ENCODE assay signal across 8 cellular contexts in genomic region chr15:67065531-67066005, GRCh38. TPM values are rescaled to one million over a fixed set of nuclear protein-coding genes. Genes with fewer than 3 reads are reported as not detected.
A peak's percentile ranks its signal among the peaks of the same experiment; 100 is the strongest.
DNase-seq lines count a peak whose midpoint lies in the region; ATAC-seq, FAIRE-seq and TF ChIP-seq lines count a peak whose summit lies in the region.

SMAD3 (plus strand) TSS chr15:67065602; CDS start chr15:67066155, 553 bp downstream.

- TF ChIP-seq CTCF in lower leg skin (IDR thresholded peaks at IDR 0.05) = no peak

- peaks cover 41 to 45% of the 10 kb centered on the region in 2 donors for H3K4me1 ChIP-seq in duodenal mucosa (ENCODE audit: control insufficient read depth in 1 of 2, insufficient read depth in 2 of 2, low read length in 2 of 2)

- H3K36me3 ChIP-seq in duodenal mucosa (ENCODE audit: control insufficient read depth in 1 of 2, insufficient read depth in 2 of 2, low read length in 2 of 2) = peaks cover 0 to under 1% of the 10 kb centered on the region in 2 donors

- H3K9me3 Mint-ChIP-seq in activated CD4-positive, alpha-beta memory T cell treated with anti-CD3 and anti-CD28 coated beads for 36 hours = no peaks in the 10 kb centered on the region

- CTCF ChIA-PET in activated CD4-positive, alpha-beta memory T cell treated with anti-CD3 and anti-CD28 coated beads for 36 hours (lab: Charles Lee) = interaction anchor here (0.7 to 8.7 kb wide), 4 partner anchors 18 to 175 kb away, joined by 3 to 69 read pairs (median 3); no protein-coding TSS in a partner anchor

- POLR2A ChIA-PET in activated CD4-positive, alpha-beta memory T cell treated with anti-CD3 and anti-CD28 coated beads for 36 hours (lab: Charles Lee) = interaction anchor here (0.9 to 6.0 kb wide), 13 partner anchors 10 to 110 kb away, joined by 3 to 54 read pairs (median 4); no protein-coding TSS in a partner anchor

- peak within 1 kb of the TSS; percentile 95 for H3K4me3 Mint-ChIP-seq in activated CD4-positive, alpha-beta memory T cell treated with anti-CD3 and anti-CD28 coated beads for 36 hours

- peaks cover 10% of the 10 kb centered on the region for H3K27me3 Mint-ChIP-seq in activated CD4-positive, alpha-beta memory T cell treated with anti-CD3 and anti-CD28 coated beads for 36 hours

- WGBS in lower leg skin, 2 donors = 0% methylated on average over 11 to 20 of the region's 63 CpGs

- H3K4me1 Mint-ChIP-seq in activated CD4-positive, alpha-beta memory T cell treated with anti-CD3 and anti-CD28 coated beads for 36 hours (ENCODE audit: low read depth) = peaks cover 41% of the 10 kb centered on the region

- H3K9me3 ChIP-seq in duodenal mucosa (ENCODE audit: control insufficient read depth in 1 of 2, low read length in 2 of 2) = no peaks in the 10 kb centered on the region

- H3K27ac Mint-ChIP-seq in activated CD4-positive, alpha-beta memory T cell treated with anti-CD3 and anti-CD28 coated beads for 36 hours = peak within 1 kb of the TSS; percentile 90

- peak within 1 kb of the TSS; percentile 89 for H3K27ac ChIP-seq in duodenal mucosa (ENCODE audit: low read depth, low read length)

- DNase-seq in GM12891 (ENCODE audit: insufficient read length, low spot score) = peak; percentile 78
- DNase-seq in NCI-H2227 treated with DMSO at 0.1 percent for 48 hours (lab: John Stamatoyannopoulos, UW) = peak; percentile 39
- DNase-seq in activated CD4-positive, alpha-beta memory T cell treated with anti-CD3 and anti-CD28 coated beads for 36 hours = peak; percentile 86
- peak; percentile 86 to 98 for DNase-seq in lower leg skin (ENCODE audit: low spot score in 2 of 2)
- peak; percentile 61 to 62 for DNase-seq in stimulated activated CD4-positive, alpha-beta T cell treated with anti-CD3 and anti-CD28 coated beads, Interleukin-4, amount 100 ng/mL, for 4 hours
- DNase-seq in superior temporal gyrus (ENCODE audit: extremely low spot score) = no peak

- peak within 1 kb of the TSS; percentile 80 to 88 for H3K9ac ChIP-seq in duodenal mucosa (ENCODE audit: low read depth in 1 of 2, low read length in 2 of 2)

- H3K36me3 Mint-ChIP-seq in activated CD4-positive, alpha-beta memory T cell treated with anti-CD3 and anti-CD28 coated beads for 36 hours = peaks cover 9% of the 10 kb centered on the region

- FAIRE-seq in GM12891 (lab: Jason Lieb, UNC) = peak; percentile 78

- peak; percentile 65 for ATAC-seq in HG02642 (IDR thresholded peaks at IDR 0.05; ENCODE audit: poor library complexity, unreplicated experiment)

- H3K4me3 ChIP-seq in duodenal mucosa (ENCODE audit: low read depth in 1 of 2, low read length in 2 of 2) = peak within 1 kb of the TSS; percentile 86 to 90
- peak within 1 kb of the TSS; percentile 78 for H3K4me3 ChIP-seq in lower leg skin (ENCODE audit: low read depth, poor library complexity, severe bottlenecking)

- no peaks in the 10 kb centered on the region for H3K27me3 ChIP-seq in duodenal mucosa (ENCODE audit: control insufficient read depth in 1 of 2, insufficient read depth in 2 of 2, low read length in 2 of 2)

- intact Hi-C loops in activated CD4-positive, alpha-beta memory T cell treated with anti-CD3 and anti-CD28 coated beads for 36 hours (cut with micrococcal nuclease) = loop anchor here (5.0 to 10.0 kb wide), 4 partner anchors 33 to 769 kb away; no protein-coding TSS in a partner anchor
- intact Hi-C loops in lower leg skin (cut with DNase I; ENCODE audit: low total_unique reads) = no loop called here

- TF ChIP-seq POLR2A in GM12891 (IDR thresholded peaks at IDR 0.05; ENCODE audit: low read depth, low read length) (peak; percentile 81), lower leg skin (IDR thresholded peaks at IDR 0.05) (no peak)

TF ChIP-seq in GM12891, 5 proteins besides CTCF, POLR2A, EP300 and RAD21:
- TF ChIP-seq TAF1 (IDR thresholded peaks at IDR 0.05; ENCODE audit: low read depth, low read length) (peak; percentile 79), PAX5 (IDR thresholded peaks at IDR 0.05; ENCODE audit: insufficient read depth, low read length, severe bottlenecking) (no peak), POU2F2 (IDR thresholded peaks at IDR 0.05; ENCODE audit: low read depth, low read length) (peak; percentile 84), POLR2AphosphoS5 (IDR thresholded peaks at IDR 0.05; ENCODE audit: low read depth, low read length) (peak; percentile 84), SPI1 (IDR thresholded peaks at IDR 0.05; ENCODE audit: low read depth, low read length) (no peak)

RNA-seq across cellular contexts. Expression of gene SMAD3, which starts in this region (rescaled TPM):
- polyA plus RNA-seq in GM12891 (2012; ENCODE audit: low read depth, missing spikeins) = 36.4 TPM
- total RNA-seq in activated CD4-positive, alpha-beta memory T cell treated with anti-CD3 and anti-CD28 coated beads for 36 hours = 10 to 100 TPM; 50.2 to 50.5 TPM
- total RNA-seq in lower leg skin = 10 to 100 TPM; 25.9 to 69.4 (median 35.2) TPM
